22 cellular contexts compared by ENCODE assay signal in genomic region chr10:89923661-89924060, GRCh38.
"Had no signal": no experiment of that assay in that cellular context is flagged by ENCODE, and none has a peak within 500 bp of the region (broad histone marks: within the 10 kb centered on the region; RNA-seq: fewer than 3 reads in every experiment).

No MANE protein-coding gene starts in this region.

- H3K4me1 ChIP-seq: colonic mucosa, heart left ventricle, prostate gland, stomach, thyroid gland, upper lobe of right lung had no signal

- H3K27ac ChIP-seq: colonic mucosa, heart left ventricle, ovary, prostate gland, stomach, thyroid gland, upper lobe of right lung had no signal

- H3K4me2 ChIP-seq: smooth muscle cell had no signal

- H3K9me3 ChIP-seq: colonic mucosa, heart left ventricle, ovary, prostate gland, stomach, thyroid gland, upper lobe of right lung had no signal

- H3K4me3 ChIP-seq: colonic mucosa, heart left ventricle, ovary, prostate gland, smooth muscle cell, stomach, thyroid gland, upper lobe of right lung had no signal

- DNase-seq: activated CD4-positive, alpha-beta T cell treated with anti-CD3 and anti-CD28 coated beads for 1 hour; activated CD4-positive, alpha-beta T cell treated with anti-CD3 and anti-CD28 coated beads, Interleukin-2, amount 50 U/mL, for 1 hour; activated CD8-positive, alpha-beta T cell treated with anti-CD3 and anti-CD28 coated beads for 36 hours; activated T-cell treated with anti-CD3 and anti-CD28 coated beads, Interleukin-2, amount 50 U/mL, for 4 hours; colonic mucosa; effector CD8-positive, alpha-beta T cell; erythroblast; heart left ventricle; hypothalamus; immature natural killer cell; midbrain; naive thymus-derived CD4-positive, alpha-beta T cell; ovary; stimulated activated CD4-positive, alpha-beta T cell treated with anti-CD3 and anti-CD28 coated beads, Interleukin-2, amount 100 ng/mL, for 24 hours; stimulated activated naive B cell treated with anti-CD40 and anti-IgM and Interleukin-4, amounts not matched to agents 10 μg/mL and 1 μg/mL and 100 μg/mL, for 72 hours; stomach; T-helper 2 cell; thyroid gland; upper lobe of right lung had no signal

- H3K27me3 ChIP-seq: colonic mucosa, ovary, stomach, thyroid gland, upper lobe of right lung had no signal

- FAIRE-seq: endometrium had no signal

- H3K36me3 ChIP-seq: colonic mucosa, heart left ventricle, ovary, prostate gland, stomach, thyroid gland, upper lobe of right lung had no signal
